ENCODE assay signal across 9 cellular contexts in the genomic region with DNA sequence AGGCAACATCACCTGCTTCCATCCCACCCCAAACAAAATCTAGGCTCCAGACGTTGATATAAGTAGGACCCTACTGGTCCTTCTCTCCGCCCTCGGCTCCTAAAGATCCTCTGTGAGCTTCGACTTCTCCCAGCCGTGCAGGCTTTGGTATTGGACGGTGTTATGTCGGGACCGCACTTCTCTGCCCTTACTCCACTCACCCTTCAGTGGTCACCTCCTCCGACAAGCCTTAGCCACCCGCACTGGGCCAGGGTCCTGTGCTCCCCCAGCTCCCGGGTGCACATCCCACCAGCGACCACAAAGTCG. TPM values are rescaled to one million over a fixed set of nuclear protein-coding genes. Genes with fewer than 3 reads are reported as not detected.
DNase-seq lines count a peak whose midpoint lies in the region; ATAC-seq and TF ChIP-seq lines count a peak whose summit lies in the region.
"Had no signal": no experiment of that assay in that cellular context is flagged by ENCODE, and none has a peak within 500 bp of the region (broad histone marks: within the 10 kb centered on the region; RNA-seq: fewer than 3 reads in every experiment).

No MANE protein-coding gene starts in this region.

- TF ChIP-seq CTCF in GM06990 (IDR thresholded peaks at IDR 0.05; ENCODE audit: insufficient read depth, low read length, poor library complexity, severe bottlenecking) (no peak), SU-DHL-6 (IDR thresholded peaks at IDR 0.05; ENCODE audit: insufficient read depth, low read length, poor library complexity, severe bottlenecking) (no peak), fibroblast of villous mesenchyme (IDR thresholded peaks at IDR 0.05; ENCODE audit: insufficient read depth, low read depth, low read length) (no peak), retinal pigment epithelial cell (conservative IDR thresholded peaks at IDR 0.05; ENCODE audit: low read depth, low read length) (no peak)

- H3K9me3 ChIP-seq in SU-DHL-6 (ENCODE audit: insufficient read depth, low read length), result no peaks in the 10 kb centered on the region

- H3K36me3 ChIP-seq in GM06990 (ENCODE audit: control insufficient read depth, insufficient read depth, low read length) (peaks cover 42% of the 10 kb centered on the region), SU-DHL-6 (ENCODE audit: low read length) (no peaks in the 10 kb centered on the region)

- H3K4me3 ChIP-seq in GM06990 (replicated peaks; ENCODE audit: low read depth, low read length), result peak overlapping the region; percentile 98
- peak overlapping the region; percentile 75 for H3K4me3 ChIP-seq in SU-DHL-6 (ENCODE audit: insufficient read depth, low read length, poor library complexity, severe bottlenecking)
- peak overlapping the region; percentile 98 for H3K4me3 ChIP-seq in fibroblast of villous mesenchyme (ENCODE audit: low read depth, low read length)
- H3K4me3 ChIP-seq in retinal pigment epithelial cell (ENCODE audit: low read length), result peak overlapping the region; percentile 96

- peaks cover 4% of the 10 kb centered on the region for H3F3A ChIP-seq in SU-DHL-6 (ENCODE audit: insufficient read depth)

- ATAC-seq in GM18505 (IDR thresholded peaks at IDR 0.05; ENCODE audit: unreplicated experiment), result no peak

- peak overlapping the region; percentile 19 for H2AFZ ChIP-seq in SU-DHL-6 (ENCODE audit: low read depth, low read length, severe bottlenecking)

- H3K27me3 ChIP-seq in GM06990 (replicated peaks; ENCODE audit: control insufficient read depth, insufficient read depth, low read length) (no peaks in the 10 kb centered on the region), SU-DHL-6 (ENCODE audit: low read length) (no peaks in the 10 kb centered on the region)
- H3K27me3 ChIP-seq: foreskin keratinocyte had no signal

- peak overlapping the region; percentile 89 for H3K9ac ChIP-seq in SU-DHL-6 (ENCODE audit: low read length)

- H4K20me1 ChIP-seq in SU-DHL-6 (ENCODE audit: low read depth, low read length), result no peaks in the 10 kb centered on the region

- no peaks in the 10 kb centered on the region for H3K9me2 ChIP-seq in SU-DHL-6 (replicated peaks; ENCODE audit: insufficient read depth, low read length)

- no peak for TF ChIP-seq POLR2A in GM18505 (IDR thresholded peaks at IDR 0.05; ENCODE audit: borderline replicate concordance, extremely low read depth, insufficient read depth, insufficient read length)

- peaks cover 25% of the 10 kb centered on the region for H3K79me2 ChIP-seq in SU-DHL-6 (ENCODE audit: insufficient read depth, low read length)

- DNase-seq in GM06990 (ENCODE audit: extremely low read depth, insufficient read length) (no peak), fibroblast of villous mesenchyme (ENCODE audit: low read depth) (no peak), retinal pigment epithelial cell (ENCODE audit: low read depth) (no peak), SW480 (ENCODE audit: low spot score) (no peak), NCI-H2227 treated with DMSO at 0.1 percent for 48 hours (lab: John Stamatoyannopoulos, UW) (no peak), amniotic stem cell (lab: John Stamatoyannopoulos, UW) (no peak)

- peak overlapping the region; percentile 76 for H3K4me2 ChIP-seq in SU-DHL-6 (ENCODE audit: low read depth, low read length, poor library complexity, severe bottlenecking)

- H3K27ac ChIP-seq in SU-DHL-6 (ENCODE audit: low read depth, low read length), result peak overlapping the region; percentile 5; the same call in 1 of the 2 replicates

RNA-seq across cellular contexts. Expression of a gene that starts 1.6 kb away (rescaled TPM):
- total RNA-seq in fibroblast of villous mesenchyme, result 54.0 and 72.8 TPM in 2 replicates

RNA-seq across cellular contexts. Expression of a gene that starts 3.4 kb away (rescaled TPM):
- total RNA-seq in fibroblast of villous mesenchyme, result 1.3 TPM in 1 of 2 replicates, not detected in the other

RNA-seq across cellular contexts. Expression of a gene that starts 8.9 kb away (rescaled TPM):
- 8.6 and 9.3 TPM in 2 replicates for total RNA-seq in fibroblast of villous mesenchyme

RNA-seq across cellular contexts. Expression of a gene that starts 33.4 kb away (rescaled TPM):
- total RNA-seq in fibroblast of villous mesenchyme, result 90.5 and 104 TPM in 2 replicates

RNA-seq across cellular contexts. Expression of a gene that starts 42.0 kb away (rescaled TPM):
- 13.0 and 13.2 TPM in 2 replicates for total RNA-seq in fibroblast of villous mesenchyme
